In the genomic region with DNA sequence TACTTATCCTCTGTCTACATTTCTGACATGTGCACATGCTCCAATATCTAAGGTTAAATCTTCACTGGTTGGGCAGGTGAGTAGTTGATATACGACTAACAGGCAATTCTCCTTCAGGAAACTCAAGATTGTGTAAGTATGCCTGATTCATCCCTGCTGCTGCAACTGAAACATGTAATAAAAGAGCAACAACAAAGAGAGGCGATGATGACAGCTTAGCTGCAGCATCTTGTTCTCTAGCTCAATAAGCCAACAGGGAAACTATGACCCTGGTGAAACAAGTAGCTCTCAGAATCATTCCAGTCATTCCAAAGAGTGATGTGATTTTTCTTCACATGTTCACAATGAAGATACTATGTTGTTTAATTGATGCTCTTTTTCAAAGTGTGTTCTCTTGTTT, we compare ENCODE assay signal across 20 cellular contexts.
DNase-seq lines count a peak whose midpoint lies in the region; ATAC-seq and TF ChIP-seq lines count a peak whose summit lies in the region.
"Had no signal": no experiment of that assay in that cellular context is flagged by ENCODE, and none has a peak within 500 bp of the region (broad histone marks: within the 10 kb centered on the region; RNA-seq: fewer than 3 reads in every experiment).

No MANE protein-coding gene starts in this region.

- no peak for TF ChIP-seq CTCF in GM23338 (conservative IDR thresholded peaks at IDR 0.05; ENCODE audit: low read depth in 2 of 2)
- no peak for TF ChIP-seq CTCF in epithelial cell of proximal tubule (conservative IDR thresholded peaks at IDR 0.05; ENCODE audit: low read depth, low read length)
- TF ChIP-seq CTCF in neutrophil (IDR thresholded peaks at IDR 0.05) = no peak

- H3K9me2 ChIP-seq in GM23338 (ENCODE audit: insufficient read depth) = no peaks in the 10 kb centered on the region

- H3K9me3 Mint-ChIP-seq in GM23338 = no peaks in the 10 kb centered on the region
- H3K9me3 Mint-ChIP-seq: activated CD4-positive, alpha-beta memory T cell treated with anti-CD3 and anti-CD28 coated beads, Interleukin-2, amount 10 ng/mL, durations not matched to agents 7 days and 5 days; activated T-helper 2 cell treated with anti-CD3 and anti-CD28 coated beads, Interferon-gamma antibody, Interleukin-2, Interleukin-4, amounts not matched to agents 10 μg/mL and 5 μg/mL and 100 μg/mL, durations not matched to agents 14 hours and 24 hours and 36 hours; CD4-positive, alpha-beta memory T cell; memory B cell had no signal

- H3K79me2 ChIP-seq in GM23338 (replicated peaks; ENCODE audit: insufficient read depth) = no peaks in the 10 kb centered on the region

- H3K27me3 ChIP-seq in GM23338 (ENCODE audit: insufficient read depth) (no peaks in the 10 kb centered on the region), neutrophil (no peaks in the 10 kb centered on the region)
- H3K27me3 ChIP-seq: body of pancreas had no signal

- no peak overlapping the region for H3K4me2 ChIP-seq in GM23338

- H3K4me3 ChIP-seq in GM23338 (no peak overlapping the region), epithelial cell of proximal tubule (ENCODE audit: low read depth, low read length) (no peak overlapping the region), neutrophil (ENCODE audit: low read depth in 1 of 2, low read length in 1 of 2) (no peak overlapping the region)
- H3K4me3 ChIP-seq: body of pancreas had no signal

- H2AFZ ChIP-seq in GM23338 = peak overlapping the region; percentile 52; the same call in 1 of the 2 replicates

- no peaks in the 10 kb centered on the region for H3F3A ChIP-seq in GM23338 (replicated peaks; ENCODE audit: low read depth)

- H3K4me1 Mint-ChIP-seq in GM23338 = peaks cover 24% of the 10 kb centered on the region

- H4K20me1 ChIP-seq in GM23338 (replicated peaks; ENCODE audit: insufficient read depth) = no peaks in the 10 kb centered on the region

- H3K27ac Mint-ChIP-seq in GM23338 = no peak overlapping the region
- H3K27ac Mint-ChIP-seq: activated CD4-positive, alpha-beta memory T cell treated with anti-CD3 and anti-CD28 coated beads, Interleukin-2, amount 10 ng/mL, durations not matched to agents 7 days and 5 days; activated T-helper 2 cell treated with anti-CD3 and anti-CD28 coated beads, Interferon-gamma antibody, Interleukin-2, Interleukin-4, amounts not matched to agents 10 μg/mL and 5 μg/mL and 100 μg/mL, durations not matched to agents 14 hours and 24 hours and 36 hours; CD4-positive, alpha-beta memory T cell; memory B cell had no signal

- H3K4me1 ChIP-seq in GM23338 (ENCODE audit: insufficient read depth) (peaks cover 15% of the 10 kb centered on the region), neutrophil (ENCODE audit: control insufficient read depth in 1 of 2, insufficient read depth in 1 of 2, low read depth in 1 of 2, low read length in 1 of 2) (peaks cover 40 to 52% of the 10 kb centered on the region in 2 experiments)

- no peaks in the 10 kb centered on the region for H3K36me3 Mint-ChIP-seq in GM23338 (ENCODE audit: low read depth)
- H3K36me3 Mint-ChIP-seq: CD4-positive, alpha-beta memory T cell; memory B cell had no signal

- no peaks in the 10 kb centered on the region for H3K36me3 ChIP-seq in GM23338 (ENCODE audit: insufficient read depth)
- H3K36me3 ChIP-seq in neutrophil = no peaks in the 10 kb centered on the region

- H3K4me3 Mint-ChIP-seq in GM23338 = no peak overlapping the region
- H3K4me3 Mint-ChIP-seq: activated CD4-positive, alpha-beta memory T cell treated with anti-CD3 and anti-CD28 coated beads, Interleukin-2, amount 10 ng/mL, durations not matched to agents 7 days and 5 days; CD4-positive, alpha-beta memory T cell; memory B cell had no signal

- DNase-seq in GM23338 (ENCODE audit: low spot score) (no peak), NOMO-1 treated with DMSO at 0.1 percent for 48 hours (lab: John Stamatoyannopoulos, UW; ENCODE audit: unreplicated experiment) (peak; percentile 54), epithelial cell of proximal tubule (ENCODE audit: low read depth) (peak; percentile 57), NCI-H187 (lab: John Stamatoyannopoulos, UW) (no peak), SKM-1 treated with dmso at 0.1 percent for 144 hours (lab: John Stamatoyannopoulos, UW; ENCODE audit: unreplicated experiment) (no peak), NCI-H2171 treated with DMSO at 0.1 percent for 48 hours (lab: John Stamatoyannopoulos, UW) (no peak)
- DNase-seq: activated CD4-positive, alpha-beta memory T cell treated with anti-CD3 and anti-CD28 coated beads, Interleukin-2, amount 10 ng/mL, durations not matched to agents 7 days and 5 days; body of pancreas; CD4-positive, alpha-beta memory T cell; GDM1; NCI-H1105; NCI-H524; nucleus accumbens; RPMI8226; substantia nigra; T-helper 9 cell had no signal

- H3K9me3 ChIP-seq in neutrophil = no peaks in the 10 kb centered on the region
- H3K9me3 ChIP-seq: body of pancreas had no signal

- no peak overlapping the region for H3K27ac ChIP-seq in GM23338 (ENCODE audit: low read depth)
- H3K27ac ChIP-seq in neutrophil = peak overlapping the region; percentile 35
- H3K27ac ChIP-seq: body of pancreas had no signal

- no peak for ATAC-seq in GM23338
- no peak for ATAC-seq in GM19395 (IDR thresholded peaks at IDR 0.05; ENCODE audit: unreplicated experiment)
- ATAC-seq: body of pancreas had no signal

- H3K27me3 Mint-ChIP-seq in GM23338 (ENCODE audit: insufficient read depth, low read depth, poor library complexity) = peaks cover 2% of the 10 kb centered on the region

TF ChIP-seq in GM23338, 12 proteins besides CTCF, POLR2A, EP300 and RAD21 (continues in another document):
- TF ChIP-seq NANOG (IDR thresholded peaks at IDR 0.05; ENCODE audit: borderline replicate concordance) (no peak), EZH2phosphoT487 (IDR thresholded peaks at IDR 0.05; ENCODE audit: unreplicated experiment) (no peak), CREB1 (CRISPR knock-in tag; IDR thresholded peaks at IDR 0.05; ENCODE audit: low read depth) (no peak), STAT1 (IDR thresholded peaks at IDR 0.05; ENCODE audit: unreplicated experiment) (no peak), POLR2AphosphoS5 (IDR thresholded peaks at IDR 0.05; ENCODE audit: low read depth) (no peak), JUNB (IDR thresholded peaks at IDR 0.05; ENCODE audit: unreplicated experiment) (no peak), EZH2 (IDR thresholded peaks at IDR 0.05; ENCODE audit: low read depth, unreplicated experiment) (no peak), ZNF331 (CRISPR knock-in tag; IDR thresholded peaks at IDR 0.05; ENCODE audit: low read depth) (no peak)
- TF ChIP-seq, protein P1, sequence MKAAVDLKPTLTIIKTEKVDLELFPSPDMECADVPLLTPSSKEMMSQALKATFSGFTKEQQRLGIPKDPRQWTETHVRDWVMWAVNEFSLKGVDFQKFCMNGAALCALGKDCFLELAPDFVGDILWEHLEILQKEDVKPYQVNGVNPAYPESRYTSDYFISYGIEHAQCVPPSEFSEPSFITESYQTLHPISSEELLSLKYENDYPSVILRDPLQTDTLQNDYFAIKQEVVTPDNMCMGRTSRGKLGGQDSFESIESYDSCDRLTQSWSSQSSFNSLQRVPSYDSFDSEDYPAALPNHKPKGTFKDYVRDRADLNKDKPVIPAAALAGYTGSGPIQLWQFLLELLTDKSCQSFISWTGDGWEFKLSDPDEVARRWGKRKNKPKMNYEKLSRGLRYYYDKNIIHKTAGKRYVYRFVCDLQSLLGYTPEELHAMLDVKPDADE (IDR thresholded peaks at IDR 0.05) = no peak
- TF ChIP-seq, protein P2, sequence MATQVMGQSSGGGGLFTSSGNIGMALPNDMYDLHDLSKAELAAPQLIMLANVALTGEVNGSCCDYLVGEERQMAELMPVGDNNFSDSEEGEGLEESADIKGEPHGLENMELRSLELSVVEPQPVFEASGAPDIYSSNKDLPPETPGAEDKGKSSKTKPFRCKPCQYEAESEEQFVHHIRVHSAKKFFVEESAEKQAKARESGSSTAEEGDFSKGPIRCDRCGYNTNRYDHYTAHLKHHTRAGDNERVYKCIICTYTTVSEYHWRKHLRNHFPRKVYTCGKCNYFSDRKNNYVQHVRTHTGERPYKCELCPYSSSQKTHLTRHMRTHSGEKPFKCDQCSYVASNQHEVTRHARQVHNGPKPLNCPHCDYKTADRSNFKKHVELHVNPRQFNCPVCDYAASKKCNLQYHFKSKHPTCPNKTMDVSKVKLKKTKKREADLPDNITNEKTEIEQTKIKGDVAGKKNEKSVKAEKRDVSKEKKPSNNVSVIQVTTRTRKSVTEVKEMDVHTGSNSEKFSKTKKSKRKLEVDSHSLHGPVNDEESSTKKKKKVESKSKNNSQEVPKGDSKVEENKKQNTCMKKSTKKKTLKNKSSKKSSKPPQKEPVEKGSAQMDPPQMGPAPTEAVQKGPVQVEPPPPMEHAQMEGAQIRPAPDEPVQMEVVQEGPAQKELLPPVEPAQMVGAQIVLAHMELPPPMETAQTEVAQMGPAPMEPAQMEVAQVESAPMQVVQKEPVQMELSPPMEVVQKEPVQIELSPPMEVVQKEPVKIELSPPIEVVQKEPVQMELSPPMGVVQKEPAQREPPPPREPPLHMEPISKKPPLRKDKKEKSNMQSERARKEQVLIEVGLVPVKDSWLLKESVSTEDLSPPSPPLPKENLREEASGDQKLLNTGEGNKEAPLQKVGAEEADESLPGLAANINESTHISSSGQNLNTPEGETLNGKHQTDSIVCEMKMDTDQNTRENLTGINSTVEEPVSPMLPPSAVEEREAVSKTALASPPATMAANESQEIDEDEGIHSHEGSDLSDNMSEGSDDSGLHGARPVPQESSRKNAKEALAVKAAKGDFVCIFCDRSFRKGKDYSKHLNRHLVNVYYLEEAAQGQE (IDR thresholded peaks at IDR 0.05; ENCODE audit: unreplicated experiment) = no peak

Comparison
In these comparisons a context has a peak if more than half of its experiments do, and no peak if none do; other contexts are left out.
1. DNase-seq: peak in NOMO-1 treated with DMSO at 0.1 percent for 48 hours (single experiment) and epithelial cell of proximal tubule (single experiment); none in GM23338 (single experiment), NCI-H187 (0 of 2), SKM-1 treated with dmso at 0.1 percent for 144 hours (single experiment) and NCI-H2171 treated with DMSO at 0.1 percent for 48 hours (single experiment).